Comparison of ENCODE assay signal across 34 cellular contexts in genomic region chr22:45353816-45354215, GRCh38. TPM values are rescaled to one million over a fixed set of nuclear protein-coding genes. Genes with fewer than 3 reads are reported as not detected.
"Had no signal": no experiment of that assay in that cellular context is flagged by ENCODE, and none has a peak within 500 bp of the region (broad histone marks: within the 10 kb centered on the region; RNA-seq: fewer than 3 reads in every experiment).

No MANE protein-coding gene starts in this region.

- H3K36me3 Mint-ChIP-seq: activated CD4-positive, alpha-beta memory T cell treated with anti-CD3 and anti-CD28 coated beads for 36 hours; activated naive CD4-positive, alpha-beta T cell treated with anti-CD3 and anti-CD28 coated beads, Interleukin-2, amount 50 U/mL, for 72 hours had no signal

- H3K4me3 ChIP-seq: adrenal gland, body of pancreas, breast epithelium had no signal

- H3K4me1 ChIP-seq: adrenal gland, body of pancreas, breast epithelium had no signal

- H3K36me3 ChIP-seq: adrenal gland, brain microvascular endothelial cell, breast epithelium had no signal

- H3K9me3 ChIP-seq: adrenal gland, body of pancreas, breast epithelium had no signal

- H3K27me3 ChIP-seq: adrenal gland, body of pancreas, brain microvascular endothelial cell, breast epithelium had no signal

- H3K9me3 Mint-ChIP-seq: activated B cell treated with CpG ODN at 0.5 μM for 24 hours; activated CD4-positive, alpha-beta memory T cell treated with anti-CD3 and anti-CD28 coated beads for 36 hours; activated CD4-positive, alpha-beta T cell treated with anti-CD3 and anti-CD28 coated beads, Interleukin-2, amount 10 ng/mL, durations not matched to agents 24 days and 14 days; activated CD8-positive, alpha-beta T cell treated with anti-CD3 and anti-CD28 coated beads for 36 hours; activated naive CD4-positive, alpha-beta T cell treated with anti-CD3 and anti-CD28 coated beads for 36 hours; activated naive CD4-positive, alpha-beta T cell treated with anti-CD3 and anti-CD28 coated beads, Interleukin-2, amount 50 U/mL, for 72 hours; activated T-cell treated with anti-CD3 and anti-CD28 coated beads, Interleukin-2, amount 50 U/mL, for 4 hours; activated T-cell treated with anti-CD3 and anti-CD28 coated beads, Interleukin-2, amount 50 U/mL, for 72 hours; activated T-helper 1 cell treated with anti-CD3 and anti-CD28 coated beads, Interleukin-12 subunit alpha, Interleukin-12 subunit beta, Interleukin-2, Interleukin-4 antibody, amounts not matched to agents 30 ng/mL and 10 ng/mL and 1 ng/mL, durations not matched to agents 14 hours and 24 hours and 36 hours; activated T-helper 17 cell treated with anti-CD3 and anti-CD28 coated beads, Interleukin-2, amount 50 U/mL, for 72 hours had no signal

- H3K4me1 Mint-ChIP-seq: activated B cell treated with CpG ODN at 0.5 μM for 24 hours; activated CD4-positive, alpha-beta T cell treated with anti-CD3 and anti-CD28 coated beads, Interleukin-2, amount 10 ng/mL, durations not matched to agents 24 days and 14 days had no signal

- H3K27ac Mint-ChIP-seq: activated B cell treated with CpG ODN at 0.5 μM for 24 hours; activated CD4-positive, alpha-beta memory T cell treated with anti-CD3 and anti-CD28 coated beads for 36 hours; activated CD4-positive, alpha-beta T cell treated with anti-CD3 and anti-CD28 coated beads, Interleukin-2, amount 10 ng/mL, durations not matched to agents 24 days and 14 days; activated CD8-positive, alpha-beta T cell treated with anti-CD3 and anti-CD28 coated beads for 36 hours; activated naive CD4-positive, alpha-beta T cell treated with anti-CD3 and anti-CD28 coated beads for 36 hours; activated T-cell treated with anti-CD3 and anti-CD28 coated beads, Interleukin-2, amount 50 U/mL, for 72 hours; activated T-helper 1 cell treated with anti-CD3 and anti-CD28 coated beads, Interleukin-12 subunit alpha, Interleukin-12 subunit beta, Interleukin-2, Interleukin-4 antibody, amounts not matched to agents 30 ng/mL and 10 ng/mL and 1 ng/mL, durations not matched to agents 14 hours and 24 hours and 36 hours; activated T-helper 17 cell treated with anti-CD3 and anti-CD28 coated beads, Interleukin-2, amount 50 U/mL, for 72 hours; T-helper 17 cell had no signal

- ATAC-seq: activated CD8-positive, alpha-beta T cell treated with anti-CD3 and anti-CD28 coated beads for 36 hours; activated naive CD4-positive, alpha-beta T cell treated with anti-CD3 and anti-CD28 coated beads, Interleukin-2, amount 50 U/mL, for 72 hours; activated T-cell treated with anti-CD3 and anti-CD28 coated beads, Interleukin-2, amount 50 U/mL, for 4 hours; activated T-helper 17 cell treated with anti-CD3 and anti-CD28 coated beads, Interleukin-2, amount 50 U/mL, for 72 hours; body of pancreas; T-helper 17 cell had no signal

- H3K27me3 Mint-ChIP-seq: activated CD4-positive, alpha-beta memory T cell treated with anti-CD3 and anti-CD28 coated beads for 36 hours; activated CD4-positive, alpha-beta T cell treated with anti-CD3 and anti-CD28 coated beads, Interleukin-2, amount 10 ng/mL, durations not matched to agents 24 days and 14 days; activated CD8-positive, alpha-beta T cell treated with anti-CD3 and anti-CD28 coated beads for 36 hours; activated T-helper 17 cell treated with anti-CD3 and anti-CD28 coated beads, Interleukin-2, amount 50 U/mL, for 72 hours; T-helper 17 cell had no signal

- DNase-seq: activated B cell treated with CpG ODN at 0.5 μM for 24 hours; activated CD4-positive, alpha-beta memory T cell treated with anti-CD3 and anti-CD28 coated beads for 36 hours; activated CD4-positive, alpha-beta T cell treated with anti-CD3 and anti-CD28 coated beads for 4 hours; activated CD4-positive, alpha-beta T cell treated with anti-CD3 and anti-CD28 coated beads, Interleukin-2, amount 10 ng/mL, durations not matched to agents 24 days and 14 days; activated CD4-positive, alpha-beta T cell treated with anti-CD3 and anti-CD28 coated beads, Interleukin-2, amount 50 U/mL, for 1 hour; activated CD4-positive, alpha-beta T cell treated with anti-CD3 and anti-CD28 coated beads, Interleukin-2, amount 50 U/mL, for 4 hours; activated CD4-positive, CD25-positive, alpha-beta regulatory T cell treated with anti-CD3 and anti-CD28 coated beads, Interleukin-2, amount 50 U/mL, for 72 hours; activated CD8-positive, alpha-beta memory T cell treated with anti-CD3 and anti-CD28 coated beads, Interleukin-2, amount 50 U/mL, for 4 hours; activated CD8-positive, alpha-beta T cell treated with anti-CD3 and anti-CD28 coated beads for 36 hours; activated effector memory CD4-positive, alpha-beta T cell treated with anti-CD3 and anti-CD28 coated beads, Interleukin-2, amount 50 U/mL, for 16 hours; activated gamma-delta T cell treated with Interleukin-2 at 50 U/mL for 16 hours; activated naive CD4-positive, alpha-beta T cell; activated naive CD4-positive, alpha-beta T cell treated with anti-CD3 and anti-CD28 coated beads for 36 hours; activated naive CD4-positive, alpha-beta T cell treated with anti-CD3 and anti-CD28 coated beads, Interleukin-2, amount 50 U/mL, for 16 hours; activated T-cell treated with anti-CD3 and anti-CD28 coated beads for 4 hours; activated T-cell treated with anti-CD3 and anti-CD28 coated beads, Interleukin-2, amount 50 U/mL, for 4 hours; activated T-cell treated with anti-CD3 and anti-CD28 coated beads, Interleukin-2, amount 50 U/mL, for 72 hours; adrenal gland; amniotic stem cell; aorta; body of pancreas; brain microvascular endothelial cell; central memory CD4-positive, alpha-beta T cell; SW 1271; T-helper 17 cell; T-helper 9 cell had no signal

- H3K27ac ChIP-seq: adrenal gland, body of pancreas, brain microvascular endothelial cell, breast epithelium, VCaP had no signal

- H3K4me3 Mint-ChIP-seq: activated B cell treated with CpG ODN at 0.5 μM for 24 hours; activated CD4-positive, alpha-beta memory T cell treated with anti-CD3 and anti-CD28 coated beads for 36 hours; activated CD4-positive, alpha-beta T cell treated with anti-CD3 and anti-CD28 coated beads, Interleukin-2, amount 10 ng/mL, durations not matched to agents 24 days and 14 days; activated CD8-positive, alpha-beta T cell treated with anti-CD3 and anti-CD28 coated beads for 36 hours; activated naive CD4-positive, alpha-beta T cell treated with anti-CD3 and anti-CD28 coated beads for 36 hours; activated T-cell treated with anti-CD3 and anti-CD28 coated beads, Interleukin-2, amount 50 U/mL, for 4 hours; activated T-cell treated with anti-CD3 and anti-CD28 coated beads, Interleukin-2, amount 50 U/mL, for 72 hours; activated T-helper 1 cell treated with anti-CD3 and anti-CD28 coated beads, Interleukin-12 subunit alpha, Interleukin-12 subunit beta, Interleukin-2, Interleukin-4 antibody, amounts not matched to agents 30 ng/mL and 10 ng/mL and 1 ng/mL, durations not matched to agents 14 hours and 24 hours and 36 hours; activated T-helper 17 cell treated with anti-CD3 and anti-CD28 coated beads, Interleukin-2, amount 50 U/mL, for 72 hours; T-helper 17 cell had no signal

RNA-seq across cellular contexts. Expression of gene SMC1B, which starts 59.6 kb away (rescaled TPM):
- total RNA-seq: adrenal gland, aorta, astrocyte, body of pancreas, breast epithelium, cardiac septum, cerebellum had no signal
- polyA plus RNA-seq: adrenal gland, aorta had no signal

RNA-seq across cellular contexts. Expression of gene RIBC2, which starts 59.7 kb away (rescaled TPM):
- total RNA-seq: astrocyte, body of pancreas, cardiac septum had no signal
